In genomic region chr1:181122227-181122626, GRCh38 we compare ENCODE assay signal across 17 cellular contexts. TPM values are rescaled to one million over a fixed set of nuclear protein-coding genes. Genes with fewer than 3 reads are reported as not detected.
DNase-seq lines count a peak whose midpoint lies in the region; ATAC-seq and TF ChIP-seq lines count a peak whose summit lies in the region.
"Had no signal": no experiment of that assay in that cellular context is flagged by ENCODE, and none has a peak within 500 bp of the region (broad histone marks: within the 10 kb centered on the region; RNA-seq: fewer than 3 reads in every experiment).

No MANE protein-coding gene starts in this region.

- no peak overlapping the region for H3K4me2 ChIP-seq in mammary epithelial cell (ENCODE audit: insufficient read depth, low read depth, low read length)

- H3K27ac Mint-ChIP-seq in MCF 10A (ENCODE audit: low read depth, unreplicated experiment), result no peak overlapping the region

- no peaks in the 10 kb centered on the region for H3K36me3 ChIP-seq in mammary epithelial cell (ENCODE audit: insufficient read depth, low read length)
- H3K36me3 ChIP-seq: BLaER1 treated with 17β-estradiol and CSF1 and Interleukin-3, amounts not matched to agents 10 nM and 100 nM had no signal

- peaks cover 6% of the 10 kb centered on the region for H3K9me3 ChIP-seq in mammary epithelial cell (replicated peaks; ENCODE audit: insufficient read depth, low read length)
- H3K9me3 ChIP-seq: BLaER1 treated with 17β-estradiol and CSF1 and Interleukin-3, amounts not matched to agents 10 nM and 100 nM had no signal

- intact Hi-C loops in MCF 10A (cut with micrococcal nuclease) (no loop called here), mammary epithelial cell (cut with micrococcal nuclease) (no loop called here)

- no peak overlapping the region for H3K27ac ChIP-seq in mammary epithelial cell (ENCODE audit: insufficient read depth, low read depth, low read length)

- dilution Hi-C loops in mammary epithelial cell (cut with HindIII; ENCODE audit: low sequenced_read_pairs), result no loop called here

- no peaks in the 10 kb centered on the region for H4K20me1 ChIP-seq in mammary epithelial cell (ENCODE audit: insufficient read depth, low read length)
- H4K20me1 ChIP-seq: BLaER1 treated with 17β-estradiol and CSF1 and Interleukin-3, amounts not matched to agents 10 nM and 100 nM had no signal

- H3K9me3 Mint-ChIP-seq in MCF 10A (ENCODE audit: unreplicated experiment), result no peaks in the 10 kb centered on the region
- H3K9me3 Mint-ChIP-seq: CD8-positive, alpha-beta memory T cell had no signal

- H3K4me3 Mint-ChIP-seq in MCF 10A (ENCODE audit: unreplicated experiment), result no peak overlapping the region
- H3K4me3 Mint-ChIP-seq: CD8-positive, alpha-beta memory T cell had no signal

- peaks cover 46% of the 10 kb centered on the region for H3K4me1 ChIP-seq in mammary epithelial cell (ENCODE audit: insufficient read depth, low read length)

- BruUV-seq in MCF 10A (replicated peaks; lab: Mats Ljungman, UMichigan) (no TSS peak), mammary epithelial cell (replicated peaks; lab: Mats Ljungman, UMichigan) (no TSS peak)

- H2AFZ ChIP-seq in mammary epithelial cell (ENCODE audit: low read depth, low read length), result no peak overlapping the region
- H2AFZ ChIP-seq: PC-9 had no signal

- 85% methylated on average over 5 of the region's 5 CpGs for WGBS in mammary epithelial cell (ENCODE audit: low coverage, missing lambda C conversion rate)

- peak; percentile 71 for DNase-seq in MCF 10A (ENCODE audit: unreplicated experiment)
- no peak for DNase-seq in mammary epithelial cell
- peak; percentile 91 for DNase-seq in cerebellum (ENCODE audit: low spot score)
- DNase-seq in omental fat pad (ENCODE audit: low spot score), result no peak
- no peak for DNase-seq in COLO829 (ENCODE audit: low spot score)
- DNase-seq: EL, H7, NCI-H1417 treated with DMSO at 0.1 percent for 48 hours, NCI-H2029 treated with DMSO at 0.1 percent for 48 hours, NCI-H2171 treated with DMSO at 0.1 percent for 48 hours, NCI-H82, PC-9 had no signal

- H3K27me3 Mint-ChIP-seq in MCF 10A (ENCODE audit: insufficient read depth, unreplicated experiment), result no peaks in the 10 kb centered on the region
- H3K27me3 Mint-ChIP-seq: CD8-positive, alpha-beta memory T cell had no signal

- POLR2A ChIA-PET in MCF 10A (lab: Yijun Ruan, JAX), result interaction anchor here (1.2 to 38.3 kb wide), 3 partner anchors 9 to 24 kb away, joined by 3 to 1402 read pairs (median 1371); partner anchors contain the start of gene IER5

- H3K4me1 Mint-ChIP-seq in MCF 10A (ENCODE audit: insufficient read depth, unreplicated experiment), result peaks cover 58% of the 10 kb centered on the region
- H3K4me1 Mint-ChIP-seq: CD8-positive, alpha-beta memory T cell had no signal

- no peaks in the 10 kb centered on the region for H3K79me2 ChIP-seq in mammary epithelial cell (ENCODE audit: insufficient read depth, low read length)

- H3K36me3 Mint-ChIP-seq in MCF 10A (ENCODE audit: insufficient read depth, unreplicated experiment), result no peaks in the 10 kb centered on the region
- H3K36me3 Mint-ChIP-seq: CD8-positive, alpha-beta memory T cell had no signal

- no peak overlapping the region for H3K4me3 ChIP-seq in mammary epithelial cell (replicated peaks in 1 of 3; ENCODE audit: insufficient read depth in 1 of 3, low read depth in 2 of 3, low read length in 3 of 3)
- H3K4me3 ChIP-seq: BLaER1 treated with 17β-estradiol and CSF1 and Interleukin-3, amounts not matched to agents 10 nM and 100 nM; K562; PC-9 had no signal

- no peaks in the 10 kb centered on the region for H3K27me3 ChIP-seq in mammary epithelial cell (ENCODE audit: insufficient read depth, low read length)
- H3K27me3 ChIP-seq: BLaER1 treated with 17β-estradiol and CSF1 and Interleukin-3, amounts not matched to agents 10 nM and 100 nM had no signal

- no peak overlapping the region for H3K9ac ChIP-seq in mammary epithelial cell (ENCODE audit: insufficient read depth, low read length)
- H3K9ac ChIP-seq: BLaER1 treated with 17β-estradiol and CSF1 and Interleukin-3, amounts not matched to agents 10 nM and 100 nM had no signal

- in situ Hi-C loops in mammary epithelial cell (cut with MboI; ENCODE audit: low sequenced_read_pairs in 2 of 2), result no loop called here

- no peak for TF ChIP-seq CTCF in MCF 10A (IDR thresholded peaks at IDR 0.05; ENCODE audit: unreplicated experiment)
- TF ChIP-seq CTCF in mammary epithelial cell (conservative IDR thresholded peaks at IDR 0.05 in 1 of 2, IDR thresholded peaks at IDR 0.05 in 1 of 2; ENCODE audit: extremely low read depth in 1 of 2, insufficient read depth in 1 of 2, low read depth in 1 of 2, low read length in 2 of 2), result no peak
- TF ChIP-seq CTCF in omental fat pad (IDR thresholded peaks at IDR 0.05), result no peak

- ATAC-seq in omental fat pad (ENCODE audit: low FRiP score) (peak; percentile 72), GM19351 (IDR thresholded peaks at IDR 0.05; ENCODE audit: unreplicated experiment) (no peak), HG02973 (IDR thresholded peaks at IDR 0.05; ENCODE audit: unreplicated experiment) (no peak)
- ATAC-seq: K562 had no signal

- CTCF ChIA-PET in MCF 10A (lab: Yijun Ruan, JAX) (interaction anchor here (0.7 to 3.0 kb wide), 9 partner anchors 11 to 239 kb away, joined by 3 to 11 read pairs (median 4); no protein-coding TSS in a partner anchor), mammary epithelial cell (lab: Charles Lee; ENCODE audit: low non-redundant PET) (no interaction called here)

RNA-seq across cellular contexts. Expression of gene IER5, which starts 33.7 kb away (rescaled TPM):
- total RNA-seq in MCF 10A (2022) (47.5 and 49.5 TPM in 2 replicates), mammary epithelial cell (10 to 100 TPM; 16.3 to 37.5 TPM), cerebellum (13.7 TPM), omental fat pad (10 to 100 TPM in 2 of 4 donors, 1 to 10 TPM in 2; 6.7 to 45.4 (median 19.5) TPM)
- polyA plus RNA-seq in mammary epithelial cell, result 21.0 TPM
- 11.8 TPM for polyA minus RNA-seq in mammary epithelial cell

Comparison
In these comparisons a context has a peak if more than half of its experiments do, and no peak if none do; other contexts are left out.
1. DNase-seq: peak in MCF 10A (single experiment) and cerebellum (single experiment); none in mammary epithelial cell (single experiment), omental fat pad (single experiment) and COLO829 (single experiment).